ENCODE assay signal across 8 cellular contexts in genomic region chr14:68247867-68248266, GRCh38.
A peak's percentile ranks its signal among the peaks of the same experiment; 100 is the strongest.
DNase-seq lines count a peak whose midpoint lies in the region; ATAC-seq, FAIRE-seq and TF ChIP-seq lines count a peak whose summit lies in the region.

No MANE protein-coding gene starts in this region.

- peak overlapping the region; percentile 23 for H3K4me3 Mint-ChIP-seq in activated T-helper 17 cell treated with anti-CD3 and anti-CD28 coated beads, Interleukin-2, amount 50 U/mL, for 72 hours
- no peak overlapping the region for H3K4me3 Mint-ChIP-seq in stimulated activated effector memory CD8-positive, alpha-beta T cell treated with anti-CD3 and anti-CD28 coated beads, Interleukin-12 subunit alpha, Interleukin-12 subunit beta, amount 100 ng/mL, for 72 hours

- intact Hi-C loops in left colon (cut with DNase I, micrococcal nuclease), result loop anchor here (2.0 to 10.0 kb wide), 3 partner anchors 297 to 567 kb away; no protein-coding TSS in a partner anchor

- H3K36me3 Mint-ChIP-seq in activated T-helper 17 cell treated with anti-CD3 and anti-CD28 coated beads, Interleukin-2, amount 50 U/mL, for 72 hours (ENCODE audit: low read depth), result no peaks in the 10 kb centered on the region
- no peaks in the 10 kb centered on the region for H3K36me3 Mint-ChIP-seq in stimulated activated effector memory CD8-positive, alpha-beta T cell treated with anti-CD3 and anti-CD28 coated beads, Interleukin-12 subunit alpha, Interleukin-12 subunit beta, amount 100 ng/mL, for 72 hours

- H3K27me3 Mint-ChIP-seq in activated T-helper 17 cell treated with anti-CD3 and anti-CD28 coated beads, Interleukin-2, amount 50 U/mL, for 72 hours, result no peaks in the 10 kb centered on the region

- no peak for DNase-seq in HTR-8/SVneo (ENCODE audit: insufficient read length, low spot score)
- DNase-seq in left colon, result peak in 1 of 2 donors; percentile 51
- no peak for DNase-seq in stimulated activated effector memory CD8-positive, alpha-beta T cell treated with anti-CD3 and anti-CD28 coated beads, Interleukin-12 subunit alpha, Interleukin-12 subunit beta, amount 100 ng/mL, for 72 hours (ENCODE audit: low spot score in 2 of 2)
- DNase-seq in D721Med (ENCODE audit: insufficient read length, low spot score), result no peak
- DNase-seq in NCI-H2029 (lab: John Stamatoyannopoulos, UW), result no peak
- DNase-seq in mesenteric fat pad (ENCODE audit: low spot score), result no peak

- ATAC-seq in activated T-helper 17 cell treated with anti-CD3 and anti-CD28 coated beads, Interleukin-2, amount 50 U/mL, for 72 hours (replicated peaks), result no peak
- peak; percentile 52 for ATAC-seq in left colon
- ATAC-seq in stimulated activated effector memory CD8-positive, alpha-beta T cell treated with anti-CD3 and anti-CD28 coated beads, Interleukin-12 subunit alpha, Interleukin-12 subunit beta, amount 100 ng/mL, for 72 hours, result no peak
- no peak for ATAC-seq in GM19328 (IDR thresholded peaks at IDR 0.05; ENCODE audit: unreplicated experiment)

- H3K4me1 Mint-ChIP-seq in activated T-helper 17 cell treated with anti-CD3 and anti-CD28 coated beads, Interleukin-2, amount 50 U/mL, for 72 hours, result peaks cover 21% of the 10 kb centered on the region
- H3K4me1 Mint-ChIP-seq in stimulated activated effector memory CD8-positive, alpha-beta T cell treated with anti-CD3 and anti-CD28 coated beads, Interleukin-12 subunit alpha, Interleukin-12 subunit beta, amount 100 ng/mL, for 72 hours, result peaks cover 29% of the 10 kb centered on the region

- peak; percentile 95 for FAIRE-seq in HTR-8/SVneo (lab: Jason Lieb, UNC)
- no peak for FAIRE-seq in D721Med (lab: Jason Lieb, UNC)

- H3K27ac Mint-ChIP-seq in activated T-helper 17 cell treated with anti-CD3 and anti-CD28 coated beads, Interleukin-2, amount 50 U/mL, for 72 hours, result peak overlapping the region; percentile 64
- peak overlapping the region; percentile 58 for H3K27ac Mint-ChIP-seq in stimulated activated effector memory CD8-positive, alpha-beta T cell treated with anti-CD3 and anti-CD28 coated beads, Interleukin-12 subunit alpha, Interleukin-12 subunit beta, amount 100 ng/mL, for 72 hours

- no peaks in the 10 kb centered on the region for H3K9me3 Mint-ChIP-seq in activated T-helper 17 cell treated with anti-CD3 and anti-CD28 coated beads, Interleukin-2, amount 50 U/mL, for 72 hours
- no peaks in the 10 kb centered on the region for H3K9me3 Mint-ChIP-seq in stimulated activated effector memory CD8-positive, alpha-beta T cell treated with anti-CD3 and anti-CD28 coated beads, Interleukin-12 subunit alpha, Interleukin-12 subunit beta, amount 100 ng/mL, for 72 hours

- no peak for TF ChIP-seq CTCF in D721Med (IDR thresholded peaks at IDR 0.05; ENCODE audit: insufficient read depth, missing control alignments)
